In genomic region chr11:70661763-70662501, GRCh38 we compare ENCODE assay signal across 8 cellular contexts.
DNase-seq lines count a peak whose midpoint lies in the region; ATAC-seq, FAIRE-seq and TF ChIP-seq lines count a peak whose summit lies in the region.

No MANE protein-coding gene starts in this region.

- H4K12ac ChIP-seq in trophoblast cell (ENCODE audit: low read depth, low read length) = no peak overlapping the region

- no peak overlapping the region for H3K4ac ChIP-seq in trophoblast cell (ENCODE audit: low read depth, low read length)

- peaks cover 0 to 32% (median 24%) of the 10 kb centered on the region in 10 experiments; a peak in 14 of 20 replicates for H3K4me1 ChIP-seq in BLaER1 treated with 17β-estradiol and CSF1 and Interleukin-3, amounts not matched to agents 10 nM and 100 nM
- H3K4me1 ChIP-seq in SJSA1 (replicated peaks) = peaks cover 22% of the 10 kb centered on the region
- peaks cover 11 to 18% of the 10 kb centered on the region in 2 experiments for H3K4me1 ChIP-seq in trophoblast cell (ENCODE audit: control insufficient read depth in 1 of 2, insufficient read depth in 2 of 2, low read length in 2 of 2)
- H3K4me1 ChIP-seq in HAP-1 = no peaks in the 10 kb centered on the region

- in situ Hi-C loops in HAP-1 (cut with MboI; ENCODE audit: low sequenced_read_pairs) = no loop called here

- intact Hi-C loops in head of caudate nucleus (cut with DNase I) = no loop called here

- peaks cover 46 to 69% (median 56%) of the 10 kb centered on the region in 11 experiments for H3K27me3 ChIP-seq in BLaER1 treated with 17β-estradiol and CSF1 and Interleukin-3, amounts not matched to agents 10 nM and 100 nM
- H3K27me3 ChIP-seq in SJSA1 (replicated peaks) (no peaks in the 10 kb centered on the region), trophoblast cell (ENCODE audit: insufficient read depth, low read length) (peaks cover 12% of the 10 kb centered on the region), HAP-1 (ENCODE audit: low read depth) (no peaks in the 10 kb centered on the region)

- no peak overlapping the region for H4K91ac ChIP-seq in trophoblast cell (ENCODE audit: low read depth, low read length)

- no peak for TF ChIP-seq POLR2A in H54 (IDR thresholded peaks at IDR 0.05; ENCODE audit: low read depth, low read length)

- no peak overlapping the region for H3K14ac ChIP-seq in trophoblast cell (ENCODE audit: low read length)

- H3K9ac ChIP-seq in BLaER1 treated with 17β-estradiol and CSF1 and Interleukin-3, amounts not matched to agents 10 nM and 100 nM = no peak overlapping the region
- H3K9ac ChIP-seq in trophoblast cell (ENCODE audit: low read length) = no peak overlapping the region

- H3K79me1 ChIP-seq in trophoblast cell (ENCODE audit: low read length) = no peaks in the 10 kb centered on the region

- no peak overlapping the region for H2BK12ac ChIP-seq in trophoblast cell (ENCODE audit: low read length)

- no peak overlapping the region for H3K4me3 ChIP-seq in BLaER1 treated with 17β-estradiol and CSF1 and Interleukin-3, amounts not matched to agents 10 nM and 100 nM
- H3K4me3 ChIP-seq in SJSA1 = peak overlapping the region; percentile 38
- H3K4me3 ChIP-seq in trophoblast cell (ENCODE audit: low read depth, low read length) = no peak overlapping the region
- no peak overlapping the region for H3K4me3 ChIP-seq in HAP-1

- H2BK5ac ChIP-seq in trophoblast cell (ENCODE audit: low read depth, low read length, poor library complexity) = no peak overlapping the region

- H3K36me3 ChIP-seq in BLaER1 treated with 17β-estradiol and CSF1 and Interleukin-3, amounts not matched to agents 10 nM and 100 nM = no peaks in the 10 kb centered on the region
- H3K36me3 ChIP-seq in SJSA1 (no peaks in the 10 kb centered on the region), trophoblast cell (ENCODE audit: control insufficient read depth in 1 of 2, insufficient read depth in 2 of 2, low read length in 2 of 2) (no peaks in the 10 kb centered on the region), HAP-1 (replicated peaks) (no peaks in the 10 kb centered on the region)

- H4K20me1 ChIP-seq in BLaER1 treated with 17β-estradiol and CSF1 and Interleukin-3, amounts not matched to agents 10 nM and 100 nM = peaks cover 0 to 42% (median 9%) of the 10 kb centered on the region in 11 experiments; a peak in 11 of 22 replicates

- no peak for ATAC-seq in HG02981 (IDR thresholded peaks at IDR 0.05; ENCODE audit: unreplicated experiment)

- no peak for FAIRE-seq in H54 (lab: Jason Lieb, UNC)

- no peaks in the 10 kb centered on the region for H3K9me3 ChIP-seq in BLaER1 treated with 17β-estradiol and CSF1 and Interleukin-3, amounts not matched to agents 10 nM and 100 nM (replicated peaks in 1 of 11)
- H3K9me3 ChIP-seq in SJSA1 (replicated peaks) = peaks cover 88% of the 10 kb centered on the region
- peaks cover 3% of the 10 kb centered on the region for H3K9me3 ChIP-seq in trophoblast cell (ENCODE audit: insufficient read depth, low read depth, low read length)
- H3K9me3 ChIP-seq in HAP-1 = no peaks in the 10 kb centered on the region

- no peak overlapping the region for H4K8ac ChIP-seq in trophoblast cell (ENCODE audit: low read depth, low read length)

- no peak overlapping the region for H2AK5ac ChIP-seq in trophoblast cell (ENCODE audit: low read length)

- H2BK120ac ChIP-seq in trophoblast cell (ENCODE audit: insufficient read depth, low read length, poor library complexity) = peak overlapping the region; percentile 37

- peak overlapping the region; percentile 27 for H3K18ac ChIP-seq in trophoblast cell (ENCODE audit: low read length)

- H3K79me2 ChIP-seq in trophoblast cell (ENCODE audit: control insufficient read depth, insufficient read depth, low read length, poor library complexity) = no peaks in the 10 kb centered on the region

- WGBS in trophoblast cell (ENCODE audit: extremely low coverage, insufficient coverage, insufficient read length) = no CpG with 5 or more reads among the region's 54 CpGs

- H3K27ac ChIP-seq in BLaER1 treated with 17β-estradiol and CSF1 and Interleukin-3, amounts not matched to agents 10 nM and 100 nM = no peak overlapping the region
- H3K27ac ChIP-seq in SJSA1 (peak overlapping the region; percentile 52), trophoblast cell (ENCODE audit: low read depth, low read length) (no peak overlapping the region)

- H2AFZ ChIP-seq in trophoblast cell (ENCODE audit: insufficient read depth, low read length, poor library complexity) = no peak overlapping the region

- DNase-seq in SJSA1 (ENCODE audit: low read depth in 1 of 2, low spot score in 2 of 2) = peak; percentile 72 to 86
- peak; percentile 20 to 92 (median 72) for DNase-seq in head of caudate nucleus
- no peak for DNase-seq in trophoblast cell
- DNase-seq in NCI-H128 (lab: John Stamatoyannopoulos, UW; ENCODE audit: unreplicated experiment) = no peak
- no peak for DNase-seq in HAP-1 (ENCODE audit: low spot score in 2 of 2)
- no peak for DNase-seq in H54 (ENCODE audit: insufficient read length, low spot score)

- H3K23ac ChIP-seq in trophoblast cell (ENCODE audit: low read length) = no peak overlapping the region

- peak overlapping the region in 6 of 11 experiments; percentile 12 to 50 (median 40); a peak in 6 of 22 replicates for H3K4me2 ChIP-seq in BLaER1 treated with 17β-estradiol and CSF1 and Interleukin-3, amounts not matched to agents 10 nM and 100 nM
- peak overlapping the region; percentile 59 for H3K4me2 ChIP-seq in trophoblast cell (ENCODE audit: low read length)

Comparison
In these comparisons a context has a peak if more than half of its experiments do, and no peak if none do; other contexts are left out.
1. DNase-seq: peak in SJSA1 (2 of 2) and head of caudate nucleus (42 of 42); none in trophoblast cell (0 of 2), NCI-H128 (single experiment), HAP-1 (0 of 2) and H54 (single experiment).